In the genomic region with DNA sequence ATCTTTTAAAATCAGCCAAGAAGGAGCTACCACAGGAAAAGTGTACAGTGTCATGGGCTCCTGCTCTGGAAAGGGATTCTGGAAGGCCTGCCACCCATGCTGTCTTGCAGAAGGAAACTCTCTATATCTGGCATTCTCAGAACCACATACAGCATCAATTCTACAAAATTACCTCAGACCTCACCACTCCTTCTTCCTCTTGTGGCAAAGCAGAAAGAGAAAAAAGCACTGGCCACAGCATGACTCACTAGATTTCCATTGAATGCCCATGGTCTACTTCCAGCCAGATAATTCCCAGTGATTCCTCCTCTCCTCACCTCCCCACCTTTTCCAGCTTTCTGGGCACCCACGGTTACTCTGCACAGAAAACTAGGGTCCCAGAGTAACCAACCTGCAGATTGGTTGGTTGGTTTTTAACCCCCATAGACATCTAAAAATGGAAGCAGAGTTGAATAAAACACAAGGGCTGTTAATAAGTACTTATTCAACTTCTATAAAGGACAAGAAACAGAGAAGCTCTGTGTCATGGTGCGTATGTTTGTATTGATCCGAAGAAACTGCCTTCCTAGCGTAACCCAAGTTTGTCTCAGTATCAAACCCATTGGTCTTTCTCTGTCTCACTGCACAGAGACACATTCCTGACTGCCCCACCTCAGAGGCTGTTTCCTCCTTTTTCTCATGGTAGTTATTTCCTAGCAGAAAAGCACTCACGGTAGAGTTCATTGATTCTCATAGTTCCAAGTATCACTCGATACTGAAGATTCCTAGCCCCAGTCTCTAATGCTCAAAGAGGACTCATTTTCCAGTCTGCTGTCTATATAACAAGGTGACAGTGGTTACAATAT, we compare ENCODE assay signal across 10 cellular contexts.
DNase-seq lines count a peak whose midpoint lies in the region; ATAC-seq and TF ChIP-seq lines count a peak whose summit lies in the region.
"Had no signal": no experiment of that assay in that cellular context is flagged by ENCODE, and none has a peak within 500 bp of the region (broad histone marks: within the 10 kb centered on the region; RNA-seq: fewer than 3 reads in every experiment).

No MANE protein-coding gene starts in this region.

- POLR2A ChIA-PET in PC-9 (lab: Charles Lee; ENCODE audit: unreplicated experiment) = interaction anchor here (0.7 kb wide), 1 partner anchor 217 kb away, joined by 13 read pairs; no protein-coding TSS in a partner anchor

- intact Hi-C loops in PC-9 (cut with micrococcal nuclease; ENCODE audit: unreplicated experiment) = no loop called here

- TSS peak; percentile 1 for BruUV-seq in PC-9 (replicated peaks; lab: Mats Ljungman, UMichigan)

- H3K9me3 Mint-ChIP-seq in stimulated activated memory B cell treated with anti-CD40 and anti-IgM and Interleukin-4, amounts not matched to agents 10 μg/mL and 1 μg/mL and 100 μg/mL, for 72 hours = no peaks in the 10 kb centered on the region

- ATAC-seq in GM19463 (IDR thresholded peaks at IDR 0.05; ENCODE audit: unreplicated experiment) (peak; percentile 66), GM19324 (IDR thresholded peaks at IDR 0.05; ENCODE audit: low FRiP score, unreplicated experiment) (no peak)
- peak; percentile 72 for ATAC-seq in stimulated activated memory B cell treated with anti-CD40 and anti-IgM and Interleukin-4, amounts not matched to agents 10 μg/mL and 1 μg/mL and 100 μg/mL, for 72 hours
- ATAC-seq: sciatic nerve had no signal

- no peak overlapping the region for H3K4me3 Mint-ChIP-seq in stimulated activated memory B cell treated with anti-CD40 and anti-IgM and Interleukin-4, amounts not matched to agents 10 μg/mL and 1 μg/mL and 100 μg/mL, for 72 hours

- CTCF ChIA-PET in PC-9 (lab: Charles Lee) = no interaction called here

- DNase-seq in PC-9 (peak in 1 of 2 experiments; percentile 54), dermis blood vessel endothelial cell (peak; percentile 65), NCI-H1436 (lab: John Stamatoyannopoulos, UW) (no peak), activated T-cell treated with anti-CD3 and anti-CD28 coated beads for 4 hours (no peak)
- DNase-seq: amniotic stem cell, NCI-H2029 treated with DMSO at 0.1 percent for 48 hours had no signal

- no peak overlapping the region for H2AFZ ChIP-seq in PC-9

- no peaks in the 10 kb centered on the region; the same call in 1 of the 2 replicates for H3K9me3 ChIP-seq in PC-9 (ENCODE audit: insufficient read depth, low read depth)

- H3K27ac ChIP-seq in PC-9 = peak overlapping the region; percentile 98

- no peak for TF ChIP-seq CTCF in PC-9 (conservative IDR thresholded peaks at IDR 0.05)

- peak overlapping the region; percentile 65 for H3K4me2 ChIP-seq in PC-9

- H3F3A ChIP-seq in PC-9 (ENCODE audit: insufficient read depth, low read depth) = peaks cover 71% of the 10 kb centered on the region

- H3K27me3 Mint-ChIP-seq in stimulated activated memory B cell treated with anti-CD40 and anti-IgM and Interleukin-4, amounts not matched to agents 10 μg/mL and 1 μg/mL and 100 μg/mL, for 72 hours = no peaks in the 10 kb centered on the region

- H3K4me1 ChIP-seq in PC-9 (replicated peaks; ENCODE audit: insufficient read depth) = peaks cover 73% of the 10 kb centered on the region

- H3K36me3 Mint-ChIP-seq in stimulated activated memory B cell treated with anti-CD40 and anti-IgM and Interleukin-4, amounts not matched to agents 10 μg/mL and 1 μg/mL and 100 μg/mL, for 72 hours = peaks cover 10% of the 10 kb centered on the region

- peaks cover 87% of the 10 kb centered on the region for H3K79me2 ChIP-seq in PC-9 (ENCODE audit: low read depth)

- peak overlapping the region; percentile 52 for H3K27ac Mint-ChIP-seq in stimulated activated memory B cell treated with anti-CD40 and anti-IgM and Interleukin-4, amounts not matched to agents 10 μg/mL and 1 μg/mL and 100 μg/mL, for 72 hours

- H3K4me3 ChIP-seq in PC-9 = no peak overlapping the region

- no peaks in the 10 kb centered on the region for H3K9me2 ChIP-seq in PC-9 (ENCODE audit: insufficient read depth)

- no peaks in the 10 kb centered on the region for H3K27me3 ChIP-seq in PC-9 (ENCODE audit: insufficient read depth, low read depth)

- peaks cover 5% of the 10 kb centered on the region for H3K36me3 ChIP-seq in PC-9 (ENCODE audit: low read depth)

- H3K4me1 Mint-ChIP-seq in stimulated activated memory B cell treated with anti-CD40 and anti-IgM and Interleukin-4, amounts not matched to agents 10 μg/mL and 1 μg/mL and 100 μg/mL, for 72 hours = peaks cover 44% of the 10 kb centered on the region

- no peaks in the 10 kb centered on the region for H4K20me1 ChIP-seq in PC-9 (ENCODE audit: insufficient read depth)
